Comparison of ENCODE assay signal across 8 cellular contexts in genomic region chr10:58177362-58177947, GRCh38.
A peak's percentile ranks its signal among the peaks of the same experiment; 100 is the strongest.
DNase-seq lines count a peak whose midpoint lies in the region; ATAC-seq, FAIRE-seq and TF ChIP-seq lines count a peak whose summit lies in the region.

No MANE protein-coding gene starts in this region.

- FAIRE-seq in astrocyte (lab: Jason Lieb, UNC), result peak; percentile 39

- H3K36me3 ChIP-seq in astrocyte (ENCODE audit: insufficient read depth, low read length), result no peaks in the 10 kb centered on the region
- no peaks in the 10 kb centered on the region for H3K36me3 ChIP-seq in left lung

- no peak overlapping the region for H2AFZ ChIP-seq in astrocyte (ENCODE audit: low read depth, low read length)

- no peaks in the 10 kb centered on the region for H3K27me3 Mint-ChIP-seq in astrocyte (ENCODE audit: low read depth, unreplicated experiment)

- H3K27me3 ChIP-seq in astrocyte (ENCODE audit: insufficient read depth, low read length), result no peaks in the 10 kb centered on the region
- no peaks in the 10 kb centered on the region for H3K27me3 ChIP-seq in left lung

- H3K27ac Mint-ChIP-seq in astrocyte (ENCODE audit: unreplicated experiment), result no peak overlapping the region

- H3K27ac ChIP-seq in astrocyte (ENCODE audit: low read depth, low read length), result no peak overlapping the region
- no peak overlapping the region for H3K27ac ChIP-seq in left lung

- H3K4me1 Mint-ChIP-seq in astrocyte (ENCODE audit: low read depth, unreplicated experiment), result peaks cover 8% of the 10 kb centered on the region

- H3K9ac ChIP-seq in astrocyte (ENCODE audit: low read length), result no peak overlapping the region

- TF ChIP-seq CTCF in astrocyte (IDR thresholded peaks at IDR 0.05; ENCODE audit: insufficient read depth, low read depth, low read length) (peak; percentile 57), left lung (IDR thresholded peaks at IDR 0.05) (peak; percentile 51 to 60)

- H4K20me1 ChIP-seq in astrocyte (ENCODE audit: insufficient read depth, low read length), result no peaks in the 10 kb centered on the region

- H3K36me3 Mint-ChIP-seq in astrocyte (ENCODE audit: low read depth, unreplicated experiment), result no peaks in the 10 kb centered on the region

- no peaks in the 10 kb centered on the region for H3K9me3 Mint-ChIP-seq in astrocyte (ENCODE audit: unreplicated experiment)

- intact Hi-C loops in left lung (cut with DNase I), result no loop called here

- H3K79me2 ChIP-seq in astrocyte (ENCODE audit: insufficient read depth, low read length), result no peaks in the 10 kb centered on the region

- ATAC-seq in left lung (peak; percentile 62), HG02981 (IDR thresholded peaks at IDR 0.05; ENCODE audit: unreplicated experiment) (no peak)
- ATAC-seq in activated CD4-positive, CD25-positive, alpha-beta regulatory T cell treated with anti-CD3 and anti-CD28 coated beads, Interleukin-2, amount 50 U/mL, for 24 hours, result no peak

- no peaks in the 10 kb centered on the region for H3K4me1 ChIP-seq in astrocyte (ENCODE audit: insufficient read depth, low read length)
- H3K4me1 ChIP-seq in left lung, result no peaks in the 10 kb centered on the region

- H3K4me3 ChIP-seq in astrocyte (ENCODE audit: insufficient read depth, low read depth, low read length) (no peak overlapping the region), left lung (no peak overlapping the region)

- no peak overlapping the region for H3K4me3 Mint-ChIP-seq in astrocyte (ENCODE audit: unreplicated experiment)

- peak; percentile 21 for DNase-seq in NCI-H510A treated with DMSO at 0.1 percent for 48 hours (lab: John Stamatoyannopoulos, UW)
- no peak for DNase-seq in NCI-H510A (lab: John Stamatoyannopoulos, UW)
- DNase-seq in LoVo (ENCODE audit: low spot score), result peak; percentile 61
- no peak for DNase-seq in astrocyte (ENCODE audit: low read depth)
- DNase-seq in left lung, result no peak
- DNase-seq in effector CD4-positive, alpha-beta T cell, result no peak

- H3K9me3 ChIP-seq in astrocyte (ENCODE audit: insufficient read depth, low read depth, low read length) (no peaks in the 10 kb centered on the region), left lung (no peaks in the 10 kb centered on the region)

- H3K4me2 ChIP-seq in astrocyte (ENCODE audit: low read length), result no peak overlapping the region

Comparison
In these comparisons a context has a peak if more than half of its experiments do, and no peak if none do; other contexts are left out.
1. DNase-seq: peak in NCI-H510A treated with DMSO at 0.1 percent for 48 hours (single experiment) and LoVo (single experiment); none in NCI-H510A (single experiment), astrocyte (single experiment), left lung (0 of 2) and effector CD4-positive, alpha-beta T cell (single experiment).